14 cellular contexts compared by ENCODE assay signal in the genomic region with DNA sequence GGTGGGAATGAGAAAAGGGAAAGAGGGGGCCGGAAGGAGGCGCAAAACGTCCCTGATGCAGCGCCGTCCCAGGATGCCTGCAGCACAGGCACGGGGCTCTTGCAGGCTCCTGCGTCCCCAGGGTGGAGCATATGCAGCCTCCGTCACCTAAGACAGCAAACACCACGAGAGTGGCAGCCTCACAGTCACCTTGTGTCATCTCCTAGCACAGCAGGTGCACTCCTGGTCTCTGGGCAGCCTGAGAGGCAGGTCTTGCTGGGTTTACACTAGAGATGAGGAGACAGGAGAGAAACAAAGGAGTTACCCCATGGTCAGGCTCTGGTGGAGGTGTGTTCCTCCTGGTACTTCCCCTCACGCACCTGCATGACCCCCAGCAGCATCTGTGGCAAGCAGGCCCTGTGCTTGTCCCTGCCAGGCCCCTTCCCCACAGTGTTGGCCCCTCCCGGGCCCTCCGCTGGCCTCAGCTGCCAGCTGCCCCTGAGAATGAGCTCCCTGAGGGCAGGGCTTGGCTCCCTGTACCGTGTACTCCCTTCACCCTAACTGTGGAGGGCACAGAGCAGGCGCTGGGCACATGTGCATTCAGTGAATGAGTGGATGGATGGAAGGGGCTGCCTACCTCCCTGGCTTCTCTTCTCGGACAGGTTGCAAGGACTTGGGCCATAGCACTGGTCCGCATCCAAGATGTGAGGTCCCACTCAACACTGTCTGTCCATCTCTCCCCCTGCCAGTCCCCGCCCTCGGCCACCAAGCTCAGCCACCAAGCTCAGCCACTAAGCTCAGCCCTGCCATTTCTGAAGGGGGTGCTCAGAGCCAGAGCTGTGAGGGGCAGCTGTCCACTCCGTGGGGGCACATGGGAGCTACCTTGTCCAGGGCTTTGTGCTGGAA.
"Had no signal": no experiment of that assay in that cellular context is flagged by ENCODE, and none has a peak within 500 bp of the region (broad histone marks: within the 10 kb centered on the region; RNA-seq: fewer than 3 reads in every experiment).

No MANE protein-coding gene starts in this region.

- DNase-seq: activated CD4-positive, alpha-beta T cell treated with anti-CD3 and anti-CD28 coated beads for 1 hour; activated CD8-positive, alpha-beta memory T cell treated with anti-CD3 and anti-CD28 coated beads for 24 hours; activated naive CD4-positive, alpha-beta T cell treated with Interleukin-2 at 50 U/mL for 16 hours; body of pancreas; nephron progenitor cell; occipital lobe; stimulated activated CD4-positive, alpha-beta T cell treated with anti-CD3 and anti-CD28 coated beads, Interleukin-12 subunit alpha, Interleukin-12 subunit beta, amount 100 ng/mL, for 4 hours; stimulated activated CD4-positive, alpha-beta T cell treated with anti-CD3 and anti-CD28 coated beads, Interleukin-1b, Interleukin-23, amount 100 ng/mL, for 48 hours; stimulated activated CD8-positive, alpha-beta memory T cell treated with anti-CD3 and anti-CD28 coated beads, Interleukin-4, amount 100 ng/mL, for 48 hours; stimulated activated naive CD4-positive, alpha-beta T cell treated with Interleukin-2 at 50 U/mL for 16 hours; T-helper 2 cell; thyroid gland had no signal

- H3K27ac ChIP-seq: body of pancreas, thyroid gland, WERI-Rb-1 had no signal

- H3K4me3 Mint-ChIP-seq: activated T-helper 1 cell treated with anti-CD3 and anti-CD28 coated beads, Interleukin-12 subunit alpha, Interleukin-12 subunit beta, Interleukin-2, Interleukin-4 antibody, amounts not matched to agents 30 ng/mL and 10 ng/mL and 1 ng/mL, durations not matched to agents 14 hours and 24 hours and 36 hours; nephron progenitor cell had no signal

- H3K9me3 Mint-ChIP-seq: nephron progenitor cell had no signal

- ATAC-seq: body of pancreas had no signal

- H3K4me1 ChIP-seq: body of pancreas, thyroid gland had no signal

- H3K27me3 ChIP-seq: thyroid gland had no signal

- H3K36me3 ChIP-seq: thyroid gland, WERI-Rb-1 had no signal

- H3K9me3 ChIP-seq: body of pancreas, thyroid gland had no signal

- H3K4me3 ChIP-seq: body of pancreas, thyroid gland had no signal

- H3K27ac Mint-ChIP-seq: activated T-helper 1 cell treated with anti-CD3 and anti-CD28 coated beads, Interleukin-12 subunit alpha, Interleukin-12 subunit beta, Interleukin-2, Interleukin-4 antibody, amounts not matched to agents 30 ng/mL and 10 ng/mL and 1 ng/mL, durations not matched to agents 14 hours and 24 hours and 36 hours; nephron progenitor cell had no signal
